9 cellular contexts compared by ENCODE assay signal in the genomic region with DNA sequence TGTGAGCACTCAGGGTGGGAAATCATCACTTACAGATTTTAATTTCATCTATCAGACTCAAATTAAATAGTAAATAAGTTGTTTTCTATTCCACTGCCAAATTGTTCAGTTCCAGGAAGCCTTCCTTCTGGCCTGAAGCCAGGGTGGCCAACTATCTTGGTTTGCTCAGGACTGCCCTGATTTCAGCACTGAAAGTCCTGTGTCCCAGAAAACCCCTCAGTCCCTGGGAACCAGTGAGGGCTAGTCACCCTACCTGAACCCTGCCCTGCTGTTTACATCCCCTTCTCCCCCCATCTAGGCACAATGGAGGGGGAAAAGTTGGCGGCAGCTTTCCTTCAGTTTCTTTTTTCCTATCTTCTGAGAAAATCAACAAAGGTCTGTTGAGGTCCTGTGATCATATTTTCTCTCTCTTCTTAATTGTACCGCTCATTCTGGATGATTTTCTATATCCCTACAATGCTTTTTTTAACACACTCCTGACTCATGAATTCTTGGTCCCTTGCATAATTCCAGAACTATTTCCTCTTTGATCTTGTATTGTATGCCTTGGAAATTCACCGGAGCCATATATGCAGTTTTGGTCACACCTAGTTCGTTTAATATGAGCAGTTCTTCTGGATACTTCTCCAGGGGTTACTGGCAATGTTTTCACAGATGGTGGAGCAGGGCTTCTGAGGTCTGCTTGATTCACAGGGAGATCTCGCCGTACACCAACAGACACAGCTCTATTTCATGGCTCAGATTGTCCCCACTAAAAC.
DNase-seq lines count a peak whose midpoint lies in the region; ATAC-seq and TF ChIP-seq lines count a peak whose summit lies in the region.
"Had no signal": no experiment of that assay in that cellular context is flagged by ENCODE, and none has a peak within 500 bp of the region (broad histone marks: within the 10 kb centered on the region; RNA-seq: fewer than 3 reads in every experiment).

No MANE protein-coding gene starts in this region.

- H3K27me3 ChIP-seq in ascending aorta (no peaks in the 10 kb centered on the region), heart right ventricle (no peaks in the 10 kb centered on the region), skeletal muscle satellite cell (ENCODE audit: control insufficient read depth, insufficient read depth, low read length) (no peaks in the 10 kb centered on the region)

- H3K4me1 ChIP-seq in ascending aorta (peaks cover 0 to 13% of the 10 kb centered on the region in 2 donors), heart right ventricle (peaks cover 4 to 23% (median 16%) of the 10 kb centered on the region in 9 donors), skeletal muscle satellite cell (ENCODE audit: control insufficient read depth, insufficient read depth, low read length) (peaks cover 33% of the 10 kb centered on the region)

- TF ChIP-seq CTCF in ascending aorta (IDR thresholded peaks at IDR 0.05), result no peak
- no peak for TF ChIP-seq CTCF in heart right ventricle (IDR thresholded peaks at IDR 0.05)

- peak overlapping the region; percentile 71 for H3K4me2 ChIP-seq in skeletal muscle satellite cell (ENCODE audit: low read length)

- intact Hi-C loops in ascending aorta (cut with DNase I), result no loop called here
- intact Hi-C loops in heart right ventricle (cut with DNase I), result no loop called here

- ATAC-seq in heart right ventricle (peak in 7 of 8 donors; percentile 38 to 70 (median 62)), GM18868 (IDR thresholded peaks at IDR 0.05; ENCODE audit: unreplicated experiment) (no peak)
- ATAC-seq: activated CD8-positive, alpha-beta T cell treated with anti-CD3 and anti-CD28 coated beads, Interleukin-2, amount 10 ng/mL, durations not matched to agents 7 days and 5 days had no signal

- peak overlapping the region; percentile 61 for H3K9ac ChIP-seq in skeletal muscle satellite cell (ENCODE audit: low read depth, low read length)

- peaks cover 13 to 24% of the 10 kb centered on the region in 2 donors for H3K36me3 ChIP-seq in ascending aorta
- H3K36me3 ChIP-seq in heart right ventricle, result peaks cover 0 to 31% (median 3%) of the 10 kb centered on the region in 9 donors
- peaks cover 24% of the 10 kb centered on the region for H3K36me3 ChIP-seq in skeletal muscle satellite cell (ENCODE audit: insufficient read depth, low read length)

- H3K9me3 ChIP-seq in ascending aorta (no peaks in the 10 kb centered on the region), heart right ventricle (no peaks in the 10 kb centered on the region), skeletal muscle satellite cell (replicated peaks; ENCODE audit: low read length) (no peaks in the 10 kb centered on the region)

- H3K27ac ChIP-seq in ascending aorta (peak overlapping the region; percentile 69 to 77), heart right ventricle (peak overlapping the region in 9 of 10 donors; percentile 47 to 87 (median 61))

- DNase-seq in HCEC 1CT (peak; percentile 92), ascending aorta (ENCODE audit: low spot score in 2 of 2) (peak in 1 of 2 donors; percentile 66), heart right ventricle (peak; percentile 42 to 52), iPS-NIHi11 (ENCODE audit: low spot score) (no peak)
- DNase-seq in stimulated activated CD4-positive, alpha-beta T cell treated with anti-CD3 and anti-CD28 coated beads, Interleukin-1b, Interleukin-23, amount 100 ng/mL, for 48 hours, result no peak
- DNase-seq in activated CD4-positive, alpha-beta T cell treated with anti-CD3 and anti-CD28 coated beads, Interleukin-2, amount 50 U/mL, for 48 hours, result no peak
- DNase-seq: activated CD8-positive, alpha-beta T cell treated with anti-CD3 and anti-CD28 coated beads, Interleukin-2, amount 10 ng/mL, durations not matched to agents 7 days and 5 days had no signal

- WGBS in heart right ventricle, 2 donors, result 56 to 60% methylated on average over 6 of the region's 6 CpGs

- H3K4me3 ChIP-seq in ascending aorta, result peak overlapping the region in 1 of 2 donors; percentile 1
- H3K4me3 ChIP-seq in heart right ventricle, result peak overlapping the region in 1 of 10 donors; percentile 21
- H3K4me3 ChIP-seq in skeletal muscle satellite cell (ENCODE audit: low read length), result peak overlapping the region; percentile 45

Comparison
In these comparisons a context has a peak if more than half of its experiments do, and no peak if none do; other contexts are left out.
1. DNase-seq: peak in HCEC 1CT (single experiment) and heart right ventricle (2 of 2); none in iPS-NIHi11 (single experiment), stimulated activated CD4-positive, alpha-beta T cell treated with anti-CD3 and anti-CD28 coated beads, Interleukin-1b, Interleukin-23, amount 100 ng/mL, for 48 hours (single experiment) and activated CD4-positive, alpha-beta T cell treated with anti-CD3 and anti-CD28 coated beads, Interleukin-2, amount 50 U/mL, for 48 hours (0 of 2).